Comparison of ENCODE assay signal across 13 cellular contexts in genomic region chr19:14413355-14413754, GRCh38. TPM values are rescaled to one million over a fixed set of nuclear protein-coding genes. Genes with fewer than 3 reads are reported as not detected.
DNase-seq lines count a peak whose midpoint lies in the region; ATAC-seq and TF ChIP-seq lines count a peak whose summit lies in the region.
"Had no signal": no experiment of that assay in that cellular context is flagged by ENCODE, and none has a peak within 500 bp of the region (broad histone marks: within the 10 kb centered on the region; RNA-seq: fewer than 3 reads in every experiment).

No MANE protein-coding gene starts in this region.

- H3K4me3 ChIP-seq in CD4-positive, CD25-positive, alpha-beta regulatory T cell (ENCODE audit: low read depth, low read length), result no peak overlapping the region
- H3K4me3 ChIP-seq in adipocyte (ENCODE audit: low read length), result no peak overlapping the region

- no peak for ATAC-seq in CD4-positive, CD25-positive, alpha-beta regulatory T cell (ENCODE audit: low read depth in 2 of 2)
- ATAC-seq in HG03460 (IDR thresholded peaks at IDR 0.05; ENCODE audit: unreplicated experiment), result no peak
- no peak for ATAC-seq in GM21786 (IDR thresholded peaks at IDR 0.05; ENCODE audit: unreplicated experiment)
- ATAC-seq: stimulated activated naive CD8-positive, alpha-beta T cell treated with anti-CD3 and anti-CD28 coated beads, Interleukin-15, amount 100 ng/mL, for 72 hours had no signal

- peak overlapping the region in 3 of 4 donors; percentile 20 to 87 (median 64) for H3K4me3 Mint-ChIP-seq in CD4-positive, CD25-positive, alpha-beta regulatory T cell
- H3K4me3 Mint-ChIP-seq in HFFc6, result no peak overlapping the region
- H3K4me3 Mint-ChIP-seq in neural crest cell, result peak overlapping the region; percentile 67

- H3K27ac ChIP-seq in CD4-positive, CD25-positive, alpha-beta regulatory T cell (ENCODE audit: insufficient read depth, low read length, poor library complexity, severe bottlenecking), result peak overlapping the region; percentile 33
- H3K27ac ChIP-seq: brain microvascular endothelial cell had no signal

- peak overlapping the region; percentile 38 for H3K9ac ChIP-seq in adipocyte (ENCODE audit: low read length)

- no peaks in the 10 kb centered on the region for H3K27me3 ChIP-seq in CD4-positive, CD25-positive, alpha-beta regulatory T cell (ENCODE audit: control insufficient read depth, insufficient read depth, low read length)
- H3K27me3 ChIP-seq in adipocyte (replicated peaks; ENCODE audit: control insufficient read depth, insufficient read depth, low read length), result no peaks in the 10 kb centered on the region
- H3K27me3 ChIP-seq: brain microvascular endothelial cell had no signal

- H3K4me1 Mint-ChIP-seq in CD4-positive, CD25-positive, alpha-beta regulatory T cell, result peaks cover 9 to 77% (median 36%) of the 10 kb centered on the region in 4 donors
- H3K4me1 Mint-ChIP-seq in HFFc6 (ENCODE audit: low read depth) (peaks cover 34% of the 10 kb centered on the region), neural crest cell (peaks cover 36% of the 10 kb centered on the region)

- H3K9me3 ChIP-seq in CD4-positive, CD25-positive, alpha-beta regulatory T cell (ENCODE audit: control insufficient read depth in 2 of 2, low read length in 2 of 2), result no peaks in the 10 kb centered on the region
- H3K9me3 ChIP-seq in adipocyte (ENCODE audit: control insufficient read depth, low read length), result no peaks in the 10 kb centered on the region

- H3K27ac Mint-ChIP-seq in CD4-positive, CD25-positive, alpha-beta regulatory T cell, result peak overlapping the region in 1 of 3 donors; percentile 78
- H3K27ac Mint-ChIP-seq in HFFc6 (peak overlapping the region; percentile 71; the same call in 1 of the 2 replicates), neural crest cell (ENCODE audit: unreplicated experiment) (no peak overlapping the region)

- peaks cover 52% of the 10 kb centered on the region for H3K36me3 ChIP-seq in CD4-positive, CD25-positive, alpha-beta regulatory T cell (ENCODE audit: control insufficient read depth, insufficient read depth, low read length)
- peaks cover 52% of the 10 kb centered on the region for H3K36me3 ChIP-seq in adipocyte (ENCODE audit: control insufficient read depth, insufficient read depth, low read length, severe bottlenecking)

- H3K4me1 ChIP-seq in CD4-positive, CD25-positive, alpha-beta regulatory T cell (ENCODE audit: control insufficient read depth, insufficient read depth, low read length, poor library complexity, severe bottlenecking), result peaks cover 73% of the 10 kb centered on the region
- peaks cover 33% of the 10 kb centered on the region for H3K4me1 ChIP-seq in adipocyte (ENCODE audit: control insufficient read depth, insufficient read depth, low read length)

- peaks cover 36% of the 10 kb centered on the region for H3K36me3 Mint-ChIP-seq in CD4-positive, CD25-positive, alpha-beta regulatory T cell
- peaks cover 36% of the 10 kb centered on the region for H3K36me3 Mint-ChIP-seq in HFFc6 (ENCODE audit: low read depth)
- peaks cover 9% of the 10 kb centered on the region for H3K36me3 Mint-ChIP-seq in neural crest cell (ENCODE audit: low read depth)

- TF ChIP-seq CTCF in HFFc6 (IDR thresholded peaks at IDR 0.05), result no peak
- TF ChIP-seq CTCF in neural crest cell (conservative IDR thresholded peaks at IDR 0.05), result no peak

- H3K9me3 Mint-ChIP-seq in CD4-positive, CD25-positive, alpha-beta regulatory T cell, result peaks cover 0 to 2% (median 0%) of the 10 kb centered on the region in 7 donors
- H3K9me3 Mint-ChIP-seq in HFFc6 (no peaks in the 10 kb centered on the region), neural crest cell (no peaks in the 10 kb centered on the region)
- H3K9me3 Mint-ChIP-seq: stimulated activated naive CD8-positive, alpha-beta T cell treated with anti-CD3 and anti-CD28 coated beads, Interleukin-15, amount 100 ng/mL, for 72 hours had no signal

- DNase-seq in CD4-positive, CD25-positive, alpha-beta regulatory T cell, result no peak
- DNase-seq in HFFc6 (no peak), adipocyte (ENCODE audit: low read depth) (no peak), neural crest cell (ENCODE audit: low read depth, low spot score) (no peak)
- DNase-seq in stimulated activated CD4-positive, alpha-beta T cell treated with anti-CD3 and anti-CD28 coated beads, Interleukin-12 subunit alpha, Interleukin-12 subunit beta, amount 100 ng/mL, for 4 hours, result no peak
- DNase-seq: brain microvascular endothelial cell; COR-L47; Kasumi-1; NCI-H1930; stimulated activated naive CD8-positive, alpha-beta T cell treated with anti-CD3 and anti-CD28 coated beads, Interleukin-15, amount 100 ng/mL, for 72 hours; T1000 had no signal

- peaks cover 7% of the 10 kb centered on the region for H3K27me3 Mint-ChIP-seq in CD4-positive, CD25-positive, alpha-beta regulatory T cell
- H3K27me3 Mint-ChIP-seq in HFFc6 (ENCODE audit: insufficient read depth) (peaks cover 8% of the 10 kb centered on the region), neural crest cell (ENCODE audit: low read depth) (no peaks in the 10 kb centered on the region)
- H3K27me3 Mint-ChIP-seq: stimulated activated naive CD8-positive, alpha-beta T cell treated with anti-CD3 and anti-CD28 coated beads, Interleukin-15, amount 100 ng/mL, for 72 hours had no signal

RNA-seq across cellular contexts. Expression of gene DDX39A, which starts 5.8 kb away (rescaled TPM):
- total RNA-seq in CD4-positive, CD25-positive, alpha-beta regulatory T cell, result 232 TPM
- 100 to 1,000 TPM; 110 to 150 (median 125) TPM for polyA plus RNA-seq in CD4-positive, CD25-positive, alpha-beta regulatory T cell
- total RNA-seq in HFFc6 (2021; fragmentation: NEBNext Ultra II Directional; extraction: Animal tissue kit (Norgen Biotek cat#: 25700)), result 10 to 100 TPM; 52.5 to 82.7 (median 78.0) TPM
- 131 and 132 TPM in 2 replicates for total RNA-seq in neural crest cell

RNA-seq across cellular contexts. Expression of gene PKN1, which starts 19.8 kb away (rescaled TPM):
- 151 TPM for total RNA-seq in CD4-positive, CD25-positive, alpha-beta regulatory T cell
- polyA plus RNA-seq in CD4-positive, CD25-positive, alpha-beta regulatory T cell, result 10 to 100 TPM; 43.2 to 61.7 (median 52.1) TPM
- total RNA-seq in HFFc6 (2021; fragmentation: NEBNext Ultra II Directional; extraction: Animal tissue kit (Norgen Biotek cat#: 25700)), result 100 to 1,000 TPM; 132 to 173 (median 149) TPM
- total RNA-seq in neural crest cell, result 118 and 126 TPM in 2 replicates

RNA-seq across cellular contexts. Expression of gene ADGRE5, which starts 32.1 kb away (rescaled TPM):
- 670 TPM for total RNA-seq in CD4-positive, CD25-positive, alpha-beta regulatory T cell
- 100 to 1,000 TPM; 122 to 174 (median 144) TPM for polyA plus RNA-seq in CD4-positive, CD25-positive, alpha-beta regulatory T cell
- 10 to 100 TPM; 79.7 to 91.9 (median 85.4) TPM for total RNA-seq in HFFc6 (2021; fragmentation: NEBNext Ultra II Directional; extraction: Animal tissue kit (Norgen Biotek cat#: 25700))
- total RNA-seq in neural crest cell, result 0.91 and 1.4 TPM in 2 replicates

Comparison
In these comparisons a context has a peak if more than half of its experiments do, and no peak if none do; other contexts are left out.
1. RNA of gene ADGRE5, which starts 32.1 kb away (total RNA-seq): 670 TPM in CD4-positive, CD25-positive, alpha-beta regulatory T cell (single experiment) and 79.7 to 91.9 TPM in HFFc6; 0.91 to 1.4 TPM in neural crest cell; every median in the first group is over 10 times any median in the second.